ENCODE assay signal across 8 cellular contexts in the genomic region with DNA sequence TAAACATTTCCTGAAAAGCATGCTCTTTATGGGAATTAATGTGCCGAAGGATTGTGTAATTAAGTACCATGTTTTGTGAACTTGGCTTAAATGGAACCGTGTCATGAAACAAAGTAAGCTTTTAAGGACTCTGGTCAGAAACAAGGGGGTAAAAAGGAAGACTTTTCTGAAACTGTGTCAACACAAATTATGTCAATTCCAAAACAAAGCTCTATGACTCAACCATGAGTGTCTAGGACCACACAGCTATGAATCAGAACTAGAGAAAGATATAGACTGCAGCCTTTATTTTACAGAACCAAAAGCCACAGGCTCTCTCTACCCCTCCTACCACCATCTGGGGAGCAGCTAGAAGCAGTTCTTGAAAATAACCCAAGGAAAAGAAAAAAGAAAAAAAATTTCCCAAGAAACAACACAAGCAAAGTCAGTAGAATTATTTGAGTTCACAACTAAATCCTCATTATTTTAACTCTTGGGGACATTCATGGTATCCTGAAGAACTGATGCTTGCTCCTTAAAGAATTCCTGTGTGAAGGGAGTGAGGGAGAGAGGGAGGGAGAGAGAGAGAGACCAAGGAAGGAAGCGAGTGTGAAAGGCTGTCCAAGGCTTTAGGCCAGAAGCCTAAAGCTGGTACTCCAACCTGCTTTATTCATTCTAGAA.
DNase-seq lines count a peak whose midpoint lies in the region; ATAC-seq and TF ChIP-seq lines count a peak whose summit lies in the region.

No MANE protein-coding gene starts in this region.

- peak; percentile 13 for DNase-seq in NK-92 treated with Interleukin-12 subunit alpha and Interleukin-12 subunit beta, amount 100 ng/mL, for 24 hours (lab: John Stamatoyannopoulos, UW)
- DNase-seq in NK-92 (lab: John Stamatoyannopoulos, UW; ENCODE audit: unreplicated experiment), result no peak
- DNase-seq in Peyer's patch, result peak in 1 of 3 donors; percentile 10
- DNase-seq in caudate nucleus (lab: John Stamatoyannopoulos, UW), result no peak
- DNase-seq in lung (ENCODE audit: low spot score), result no peak
- no peak for DNase-seq in testis
- no peak for DNase-seq in SK-N-DZ (ENCODE audit: low spot score)

- H3K4me1 ChIP-seq in Peyer's patch, result peaks cover 0 to 8% (median 0%) of the 10 kb centered on the region in 4 donors
- H3K4me1 ChIP-seq in lung (ENCODE audit: control insufficient read depth in 2 of 2, insufficient read depth in 2 of 2, low read length in 2 of 2), result peaks cover 2 to 17% of the 10 kb centered on the region in 2 donors
- H3K4me1 ChIP-seq in testis, result peaks cover 33% of the 10 kb centered on the region

- H3K27ac ChIP-seq in Peyer's patch (peak overlapping the region; percentile 38 to 72 (median 52)), caudate nucleus (ENCODE audit: low read depth, low read length) (peak overlapping the region; percentile 54), lung (ENCODE audit: low read depth in 1 of 2, low read length in 1 of 2) (peak overlapping the region; percentile 81 to 98), testis (peak overlapping the region; percentile 64 to 81)

- H3K36me3 ChIP-seq in Peyer's patch (peaks cover 0 to 68% (median 0%) of the 10 kb centered on the region in 3 donors), lung (ENCODE audit: control insufficient read depth in 2 of 2, insufficient read depth in 2 of 2, low read length in 2 of 2) (peaks cover 2 to 12% of the 10 kb centered on the region in 2 donors), testis (ENCODE audit: low read depth, missing control alignments) (no peaks in the 10 kb centered on the region)

- intact Hi-C loops in testis (cut with DNase I; ENCODE audit: low total_unique reads), result loop anchor here (5.0 kb wide), 1 partner anchor 43 kb away; no protein-coding TSS in a partner anchor

- TF ChIP-seq CTCF in Peyer's patch (IDR thresholded peaks at IDR 0.05), result no peak
- no peak for TF ChIP-seq CTCF in lung (IDR thresholded peaks at IDR 0.05; ENCODE audit: control extremely low read depth, extremely low read depth)
- no peak for TF ChIP-seq CTCF in testis (IDR thresholded peaks at IDR 0.05)

- 41 to 50% methylated on average over 3 of the region's 3 CpGs for WGBS in lung, 2 donors
- WGBS in testis, 2 donors, result 33 to 45% methylated on average over 3 of the region's 3 CpGs

- H3K27me3 ChIP-seq in Peyer's patch (no peaks in the 10 kb centered on the region), lung (ENCODE audit: control insufficient read depth, insufficient read depth) (no peaks in the 10 kb centered on the region), testis (no peaks in the 10 kb centered on the region)

- H3K4me3 ChIP-seq in Peyer's patch, result no peak overlapping the region
- H3K4me3 ChIP-seq in lung, result no peak overlapping the region
- H3K4me3 ChIP-seq in testis, result no peak overlapping the region

- ATAC-seq in HG02870 (IDR thresholded peaks at IDR 0.05; ENCODE audit: unreplicated experiment) (peak; percentile 98), lung (ENCODE audit: insufficient read depth, low FRiP score) (peak; percentile 68)

- no peaks in the 10 kb centered on the region for H3K9me3 ChIP-seq in Peyer's patch
- no peaks in the 10 kb centered on the region for H3K9me3 ChIP-seq in lung (ENCODE audit: control insufficient read depth in 2 of 2, insufficient read depth in 1 of 2, low read length in 1 of 2)
- H3K9me3 ChIP-seq in testis, result no peaks in the 10 kb centered on the region

- TF ChIP-seq POLR2A in Peyer's patch (IDR thresholded peaks at IDR 0.05), result no peak
- no peak for TF ChIP-seq POLR2A in testis (IDR thresholded peaks at IDR 0.05)
